Comparison of ENCODE assay signal across 16 cellular contexts in genomic region chr1:212646588-212646987, GRCh38. TPM values are rescaled to one million over a fixed set of nuclear protein-coding genes. Genes with fewer than 3 reads are reported as not detected.
"Had no signal": no experiment of that assay in that cellular context is flagged by ENCODE, and none has a peak within 500 bp of the region (broad histone marks: within the 10 kb centered on the region; RNA-seq: fewer than 3 reads in every experiment).

No MANE protein-coding gene starts in this region.

- H3K9me3 Mint-ChIP-seq: memory B cell; mesothelial cell of epicardium; natural killer cell; neural crest cell; stimulated activated effector memory CD8-positive, alpha-beta T cell treated with anti-CD3 and anti-CD28 coated beads, Interleukin-12 subunit alpha, Interleukin-12 subunit beta, amount 100 ng/mL, for 72 hours had no signal

- H3K27ac Mint-ChIP-seq: endodermal cell; memory B cell; mesothelial cell of epicardium; natural killer cell; stimulated activated effector memory CD8-positive, alpha-beta T cell treated with anti-CD3 and anti-CD28 coated beads, Interleukin-12 subunit alpha, Interleukin-12 subunit beta, amount 100 ng/mL, for 72 hours had no signal

- H3K36me3 Mint-ChIP-seq: memory B cell; mesothelial cell of epicardium; natural killer cell; stimulated activated effector memory CD8-positive, alpha-beta T cell treated with anti-CD3 and anti-CD28 coated beads, Interleukin-12 subunit alpha, Interleukin-12 subunit beta, amount 100 ng/mL, for 72 hours had no signal

- H3K4me1 Mint-ChIP-seq: memory B cell; natural killer cell; stimulated activated effector memory CD8-positive, alpha-beta T cell treated with anti-CD3 and anti-CD28 coated beads, Interleukin-12 subunit alpha, Interleukin-12 subunit beta, amount 100 ng/mL, for 72 hours had no signal

- DNase-seq: effector CD4-positive, alpha-beta T cell; endodermal cell; foreskin melanocyte; left colon; lower lobe of right lung; natural killer cell; pancreas; right lobe of liver; stimulated activated CD4-positive, alpha-beta T cell treated with anti-CD3 and anti-CD28 coated beads, Interleukin-4, amount 100 ng/mL, for 1 hour; stimulated activated CD8-positive, alpha-beta memory T cell treated with anti-CD3 and anti-CD28 coated beads, Interleukin-4, amount 100 ng/mL, for 48 hours; stimulated activated naive CD8-positive, alpha-beta T cell treated with anti-CD3 and anti-CD28 coated beads, Interleukin-15, Interleukin-2, amounts not matched to agents 100 U/mL and 50 U/mL, for 24 hours had no signal

- H3K4me3 Mint-ChIP-seq: endodermal cell; memory B cell; mesothelial cell of epicardium; natural killer cell; neural crest cell; stimulated activated effector memory CD8-positive, alpha-beta T cell treated with anti-CD3 and anti-CD28 coated beads, Interleukin-12 subunit alpha, Interleukin-12 subunit beta, amount 100 ng/mL, for 72 hours had no signal

- ATAC-seq: left colon; lower lobe of right lung; natural killer cell; stimulated activated effector memory CD8-positive, alpha-beta T cell treated with anti-CD3 and anti-CD28 coated beads, Interleukin-12 subunit alpha, Interleukin-12 subunit beta, amount 100 ng/mL, for 72 hours; stimulated activated naive CD8-positive, alpha-beta T cell treated with anti-CD3 and anti-CD28 coated beads, Interleukin-15, Interleukin-2, amounts not matched to agents 100 U/mL and 50 U/mL, for 24 hours had no signal

RNA-seq across cellular contexts. Expression of gene BATF3, which starts 53.1 kb away (rescaled TPM):
- total RNA-seq: hepatocyte, neural crest cell had no signal
